ENCODE assay signal across 20 cellular contexts in genomic region chr12:20122274-20122673, GRCh38.
"Had no signal": no experiment of that assay in that cellular context is flagged by ENCODE, and none has a peak within 500 bp of the region (broad histone marks: within the 10 kb centered on the region; RNA-seq: fewer than 3 reads in every experiment).

No MANE protein-coding gene starts in this region.

- H3K27ac ChIP-seq: coronary artery, esophagus squamous epithelium, gastrocnemius medialis, neutrophil, ovary, prostate gland, spleen, testis, upper lobe of left lung, WERI-Rb-1 had no signal

- H3K4me3 ChIP-seq: coronary artery, esophagus squamous epithelium, gastrocnemius medialis, ovary, prostate gland, spleen, testis, upper lobe of left lung had no signal

- H3K4me1 Mint-ChIP-seq: activated T-helper 17 cell treated with anti-CD3 and anti-CD28 coated beads, Interleukin-2, amount 50 U/mL, for 72 hours; natural killer cell had no signal

- FAIRE-seq: bronchial epithelial cell, TTC549 had no signal

- H3K27me3 Mint-ChIP-seq: activated T-cell treated with anti-CD3 and anti-CD28 coated beads, Interleukin-2, amount 50 U/mL, for 24 hours had no signal

- H3K27me3 ChIP-seq: esophagus squamous epithelium, gastrocnemius medialis, neutrophil, ovary, spleen, testis, upper lobe of left lung had no signal

- H3K27ac Mint-ChIP-seq: activated naive CD4-positive, alpha-beta T cell treated with anti-CD3 and anti-CD28 coated beads, Interleukin-2, amount 50 U/mL, for 72 hours; activated T-cell treated with anti-CD3 and anti-CD28 coated beads, Interleukin-2, amount 50 U/mL, for 24 hours; activated T-helper 17 cell treated with anti-CD3 and anti-CD28 coated beads, Interleukin-2, amount 50 U/mL, for 72 hours; natural killer cell had no signal

- H3K4me1 ChIP-seq: esophagus squamous epithelium, prostate gland, spleen, testis, upper lobe of left lung had no signal

- H3K9me3 Mint-ChIP-seq: activated T-helper 17 cell treated with anti-CD3 and anti-CD28 coated beads, Interleukin-2, amount 50 U/mL, for 72 hours; natural killer cell had no signal

- H3K36me3 ChIP-seq: esophagus squamous epithelium, gastrocnemius medialis, neutrophil, ovary, prostate gland, spleen, upper lobe of left lung, WERI-Rb-1 had no signal

- DNase-seq: activated T-cell treated with anti-CD3 and anti-CD28 coated beads, Interleukin-2, amount 50 U/mL, for 24 hours; esophagus squamous epithelium; gastrocnemius medialis; hypothalamus; midbrain; natural killer cell; ovary; spleen; stimulated activated CD4-positive, alpha-beta T cell treated with anti-CD3 and anti-CD28 coated beads, Interleukin-4, amount 100 ng/mL, for 1 hour; stimulated activated naive CD4-positive, alpha-beta T cell; testis; upper lobe of left lung; WERI-Rb-1 had no signal

- H3K9me3 ChIP-seq: esophagus squamous epithelium, gastrocnemius medialis, neutrophil, ovary, prostate gland, spleen, testis, upper lobe of left lung had no signal

- H3K36me3 Mint-ChIP-seq: activated naive CD4-positive, alpha-beta T cell treated with anti-CD3 and anti-CD28 coated beads, Interleukin-2, amount 50 U/mL, for 72 hours; natural killer cell had no signal

- H3K4me3 Mint-ChIP-seq: activated T-cell treated with anti-CD3 and anti-CD28 coated beads, Interleukin-2, amount 50 U/mL, for 24 hours; activated T-helper 17 cell treated with anti-CD3 and anti-CD28 coated beads, Interleukin-2, amount 50 U/mL, for 72 hours; natural killer cell had no signal

- ATAC-seq: activated naive CD4-positive, alpha-beta T cell treated with anti-CD3 and anti-CD28 coated beads, Interleukin-2, amount 50 U/mL, for 72 hours; activated T-helper 17 cell treated with anti-CD3 and anti-CD28 coated beads, Interleukin-2, amount 50 U/mL, for 72 hours; gastrocnemius medialis; natural killer cell had no signal
